ENCODE assay signal across 15 cellular contexts in the genomic region with DNA sequence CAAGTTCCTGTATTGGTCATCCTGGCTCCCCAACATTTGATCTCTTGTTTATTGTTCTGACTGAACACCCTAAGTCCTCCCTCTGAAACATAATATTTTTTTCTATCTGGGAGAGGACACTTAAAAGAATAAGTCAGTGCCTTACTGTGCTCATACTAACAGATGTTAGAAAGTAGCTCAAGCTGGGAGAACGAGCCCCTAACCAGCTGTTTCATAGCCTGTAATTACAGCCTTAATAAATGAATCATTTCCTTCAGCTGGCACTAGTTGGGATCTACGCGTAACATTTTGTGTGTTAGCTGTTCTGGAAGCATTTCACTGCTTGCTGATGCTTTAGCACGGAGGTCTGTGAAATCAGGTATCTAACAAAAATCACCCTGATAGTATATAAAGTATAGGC.
DNase-seq lines count a peak whose midpoint lies in the region; ATAC-seq and TF ChIP-seq lines count a peak whose summit lies in the region.
"Had no signal": no experiment of that assay in that cellular context is flagged by ENCODE, and none has a peak within 500 bp of the region (broad histone marks: within the 10 kb centered on the region; RNA-seq: fewer than 3 reads in every experiment).

No MANE protein-coding gene starts in this region.

- no peaks in the 10 kb centered on the region for H3K27me3 Mint-ChIP-seq in activated T-cell treated with anti-CD3 and anti-CD28 coated beads, Interleukin-2, amount 50 U/mL, for 4 hours (ENCODE audit: low read depth)
- H3K27me3 Mint-ChIP-seq in effector memory CD8-positive, alpha-beta T cell = no peaks in the 10 kb centered on the region

- H3K4me1 Mint-ChIP-seq in activated T-cell treated with anti-CD3 and anti-CD28 coated beads, Interleukin-2, amount 50 U/mL, for 4 hours (ENCODE audit: low read depth) = no peaks in the 10 kb centered on the region
- no peaks in the 10 kb centered on the region for H3K4me1 Mint-ChIP-seq in effector memory CD8-positive, alpha-beta T cell (ENCODE audit: low read depth in 2 of 2)

- no peak overlapping the region for H3K4ac ChIP-seq in mesenchymal stem cell (ENCODE audit: low read depth in 1 of 2, low read length in 2 of 2)

- H3K4me1 ChIP-seq in mesenchymal stem cell (ENCODE audit: control insufficient read depth, insufficient read depth, low read depth, low read length) = peaks cover 4% of the 10 kb centered on the region
- H3K4me1 ChIP-seq: spleen, suprapubic skin had no signal

- ATAC-seq in HG03439 (IDR thresholded peaks at IDR 0.05; ENCODE audit: unreplicated experiment) = no peak
- ATAC-seq in activated T-cell treated with anti-CD3 and anti-CD28 coated beads, Interleukin-2, amount 50 U/mL, for 4 hours = no peak
- no peak for ATAC-seq in effector memory CD8-positive, alpha-beta T cell (replicated peaks)
- ATAC-seq: K562 had no signal

- peaks cover 3% of the 10 kb centered on the region for H3K9me3 Mint-ChIP-seq in activated T-cell treated with anti-CD3 and anti-CD28 coated beads, Interleukin-2, amount 50 U/mL, for 4 hours
- peaks cover 5 to 6% of the 10 kb centered on the region in 2 donors for H3K9me3 Mint-ChIP-seq in effector memory CD8-positive, alpha-beta T cell
- H3K9me3 Mint-ChIP-seq: activated naive CD4-positive, alpha-beta T cell treated with anti-CD3 and anti-CD28 coated beads, Interleukin-2, amount 50 U/mL, for 24 hours had no signal

- H2BK12ac ChIP-seq in mesenchymal stem cell (ENCODE audit: low read length in 2 of 2) = no peak overlapping the region

- no peak overlapping the region for H3K4me3 ChIP-seq in brain microvascular endothelial cell (ENCODE audit: low read depth, low read length)
- peak overlapping the region in 1 of 2 experiments; percentile 46 for H3K4me3 ChIP-seq in mesenchymal stem cell (ENCODE audit: insufficient read depth in 1 of 2, low read depth in 1 of 2, low read length in 2 of 2)
- H3K4me3 ChIP-seq in H7 (ENCODE audit: insufficient read depth, low read depth, low read length) = no peak overlapping the region
- H3K4me3 ChIP-seq: coronary artery, K562, SK-N-MC, spleen, suprapubic skin had no signal

- in situ Hi-C loops in brain microvascular endothelial cell (cut with HindIII; ENCODE audit: low pct_ligation_motif_present, low sequenced_read_pairs) = no loop called here

- no peak overlapping the region for H2AFZ ChIP-seq in mesenchymal stem cell (ENCODE audit: low read depth, low read length)

- no peak overlapping the region for H3K23ac ChIP-seq in mesenchymal stem cell (ENCODE audit: low read length in 2 of 2)

- H2AK5ac ChIP-seq in mesenchymal stem cell (ENCODE audit: low read length, severe bottlenecking) = no peak overlapping the region

- peak overlapping the region; percentile 70 for H3K9ac ChIP-seq in mesenchymal stem cell (ENCODE audit: low read length)

- WGBS in mesenchymal stem cell = 39% methylated on average over 2 of the region's 4 CpGs

- H2BK120ac ChIP-seq in mesenchymal stem cell (ENCODE audit: low read depth, low read length) = no peak overlapping the region

- H3K4me3 Mint-ChIP-seq in activated T-cell treated with anti-CD3 and anti-CD28 coated beads, Interleukin-2, amount 50 U/mL, for 4 hours = no peak overlapping the region
- H3K4me3 Mint-ChIP-seq in effector memory CD8-positive, alpha-beta T cell = no peak overlapping the region
- H3K4me3 Mint-ChIP-seq: activated naive CD4-positive, alpha-beta T cell treated with anti-CD3 and anti-CD28 coated beads, Interleukin-2, amount 50 U/mL, for 24 hours had no signal

- H3K9me3 ChIP-seq in mesenchymal stem cell (ENCODE audit: control insufficient read depth, low read length) = no peaks in the 10 kb centered on the region
- H3K9me3 ChIP-seq: spleen, suprapubic skin had no signal

- H3K27ac Mint-ChIP-seq in effector memory CD8-positive, alpha-beta T cell = no peak overlapping the region
- H3K27ac Mint-ChIP-seq: activated naive CD4-positive, alpha-beta T cell treated with anti-CD3 and anti-CD28 coated beads, Interleukin-2, amount 50 U/mL, for 24 hours had no signal

- no peak for TF ChIP-seq CTCF in brain microvascular endothelial cell (IDR thresholded peaks at IDR 0.05; ENCODE audit: low read depth, low read length, missing control alignments)

- no peak overlapping the region for H2BK5ac ChIP-seq in mesenchymal stem cell (ENCODE audit: low read depth, low read length, poor library complexity, severe bottlenecking)

- no peaks in the 10 kb centered on the region for H3K27me3 ChIP-seq in brain microvascular endothelial cell (replicated peaks)
- no peaks in the 10 kb centered on the region for H3K27me3 ChIP-seq in mesenchymal stem cell (ENCODE audit: control insufficient read depth in 1 of 2, insufficient read depth in 1 of 2, low read length in 2 of 2)
- H3K27me3 ChIP-seq in H7 (ENCODE audit: control insufficient read depth, insufficient read depth, low read length) = no peaks in the 10 kb centered on the region
- H3K27me3 ChIP-seq: spleen, suprapubic skin had no signal

- H3K36me3 Mint-ChIP-seq in activated T-cell treated with anti-CD3 and anti-CD28 coated beads, Interleukin-2, amount 50 U/mL, for 4 hours (ENCODE audit: insufficient read depth) = no peaks in the 10 kb centered on the region
- no peaks in the 10 kb centered on the region for H3K36me3 Mint-ChIP-seq in effector memory CD8-positive, alpha-beta T cell (ENCODE audit: insufficient read depth)
- H3K36me3 Mint-ChIP-seq: activated naive CD4-positive, alpha-beta T cell treated with anti-CD3 and anti-CD28 coated beads, Interleukin-2, amount 50 U/mL, for 24 hours had no signal

- no peak overlapping the region for H2BK15ac ChIP-seq in mesenchymal stem cell (ENCODE audit: low read depth, poor library complexity, severe bottlenecking)

- H3K36me3 ChIP-seq in brain microvascular endothelial cell (replicated peaks) = no peaks in the 10 kb centered on the region
- H3K36me3 ChIP-seq in mesenchymal stem cell (ENCODE audit: control insufficient read depth in 1 of 2, insufficient read depth in 2 of 2, low read depth in 1 of 2, low read length in 2 of 2) = no peaks in the 10 kb centered on the region
- H3K36me3 ChIP-seq in H7 (replicated peaks; ENCODE audit: control insufficient read depth, insufficient read depth, low read length) = no peaks in the 10 kb centered on the region
- H3K36me3 ChIP-seq: spleen, suprapubic skin had no signal

- H3K18ac ChIP-seq in mesenchymal stem cell (ENCODE audit: low read depth in 1 of 2, low read length in 2 of 2) = no peak overlapping the region

- no peaks in the 10 kb centered on the region for H3K79me1 ChIP-seq in mesenchymal stem cell (replicated peaks; ENCODE audit: low read length, poor library complexity, severe bottlenecking)

- H4K8ac ChIP-seq in mesenchymal stem cell (ENCODE audit: low read length) = no peak overlapping the region

- no peak overlapping the region for H3K14ac ChIP-seq in mesenchymal stem cell (ENCODE audit: low read length in 2 of 2)

- DNase-seq in EH (ENCODE audit: low read depth) (peak; percentile 70), NCI-H1417 treated with DMSO at 0.1 percent for 48 hours (lab: John Stamatoyannopoulos, UW) (peak; percentile 25), brain microvascular endothelial cell (peak; percentile 36), mesenchymal stem cell (no peak), H7 (no peak)
- DNase-seq in activated T-cell treated with anti-CD3 and anti-CD28 coated beads, Interleukin-2, amount 50 U/mL, for 4 hours = no peak
- DNase-seq in effector memory CD8-positive, alpha-beta T cell = no peak
- DNase-seq: NCI-H187 treated with DMSO at 0.1 percent for 48 hours, spleen had no signal

- H4K91ac ChIP-seq in mesenchymal stem cell (ENCODE audit: low read length) = no peak overlapping the region

- H3K27ac ChIP-seq in brain microvascular endothelial cell (no peak overlapping the region), mesenchymal stem cell (ENCODE audit: low read length, poor library complexity, severe bottlenecking) (no peak overlapping the region)
- H3K27ac ChIP-seq: coronary artery, SK-N-MC, spleen, suprapubic skin had no signal

- no peak overlapping the region for H3K4me2 ChIP-seq in mesenchymal stem cell (ENCODE audit: low read length, poor library complexity, severe bottlenecking)

Comparison
In these comparisons a context has a peak if more than half of its experiments do, and no peak if none do; other contexts are left out.
1. DNase-seq: peak in EH (single experiment), NCI-H1417 treated with DMSO at 0.1 percent for 48 hours (single experiment) and brain microvascular endothelial cell (single experiment); none in mesenchymal stem cell (single experiment), H7 (single experiment), activated T-cell treated with anti-CD3 and anti-CD28 coated beads, Interleukin-2, amount 50 U/mL, for 4 hours (single experiment) and effector memory CD8-positive, alpha-beta T cell (0 of 3).